Comparison of ENCODE assay signal across 8 cellular contexts in genomic region chr12:123713398-123714301, GRCh38. TPM values are rescaled to one million over a fixed set of nuclear protein-coding genes. Genes with fewer than 3 reads are reported as not detected.
A peak's percentile ranks its signal among the peaks of the same experiment; 100 is the strongest.
DNase-seq lines count a peak whose midpoint lies in the region; ATAC-seq, FAIRE-seq and TF ChIP-seq lines count a peak whose summit lies in the region.

No MANE protein-coding gene starts in this region.

- CTCF ChIA-PET in activated CD8-positive, alpha-beta T cell treated with anti-CD3 and anti-CD28 coated beads, Interleukin-2, amount 10 ng/mL, durations not matched to agents 7 days and 5 days (lab: Charles Lee): interaction anchor here (1.0 to 3.7 kb wide), 6 partner anchors 9 to 111 kb away, joined by 3 to 21 read pairs (median 4); partner anchors contain the start of genes DDX55, DNAH10 and GTF2H3

- H3K4me3 Mint-ChIP-seq in HFFc6: peak overlapping the region; percentile 91
- H3K4me3 Mint-ChIP-seq in activated CD8-positive, alpha-beta T cell treated with anti-CD3 and anti-CD28 coated beads, Interleukin-2, amount 10 ng/mL, durations not matched to agents 7 days and 5 days: peak overlapping the region; percentile 81

- peaks cover 41% of the 10 kb centered on the region for H3K4me1 Mint-ChIP-seq in HFFc6 (ENCODE audit: low read depth)
- peaks cover 35% of the 10 kb centered on the region for H3K4me1 Mint-ChIP-seq in activated CD8-positive, alpha-beta T cell treated with anti-CD3 and anti-CD28 coated beads, Interleukin-2, amount 10 ng/mL, durations not matched to agents 7 days and 5 days (ENCODE audit: low read depth)

- ATAC-seq in activated CD8-positive, alpha-beta T cell treated with anti-CD3 and anti-CD28 coated beads, Interleukin-2, amount 10 ng/mL, durations not matched to agents 7 days and 5 days: no peak
- no peak for ATAC-seq in HG03469 (IDR thresholded peaks at IDR 0.05; ENCODE audit: unreplicated experiment)
- ATAC-seq in HG02884 (IDR thresholded peaks at IDR 0.05; ENCODE audit: unreplicated experiment): no peak

- no peak for FAIRE-seq in HTR-8/SVneo (lab: Jason Lieb, UNC)

- H3K27me3 Mint-ChIP-seq in HFFc6 (ENCODE audit: insufficient read depth): peaks cover 9% of the 10 kb centered on the region
- H3K27me3 Mint-ChIP-seq in activated CD8-positive, alpha-beta T cell treated with anti-CD3 and anti-CD28 coated beads, Interleukin-2, amount 10 ng/mL, durations not matched to agents 7 days and 5 days (ENCODE audit: low read depth): no peaks in the 10 kb centered on the region

- peaks cover 30% of the 10 kb centered on the region for H3K4me1 ChIP-seq in DOHH2 (ENCODE audit: control insufficient read depth, low read length)

- H3K9me3 ChIP-seq in DOHH2 (ENCODE audit: control insufficient read depth, insufficient read depth, low read length): no peaks in the 10 kb centered on the region

- H3K4me2 ChIP-seq in DOHH2 (ENCODE audit: low read length): peak overlapping the region; percentile 100

- DNase-seq in HFFc6 (no peak), glomerular visceral epithelial cell (ENCODE audit: extremely low spot score) (peak; percentile 4), HTR-8/SVneo (ENCODE audit: insufficient read length, low spot score) (no peak)
- peak; percentile 27 for DNase-seq in activated CD8-positive, alpha-beta T cell treated with anti-CD3 and anti-CD28 coated beads, Interleukin-2, amount 10 ng/mL, durations not matched to agents 7 days and 5 days

- H3K36me3 Mint-ChIP-seq in HFFc6 (ENCODE audit: low read depth): peaks cover 5% of the 10 kb centered on the region
- H3K36me3 Mint-ChIP-seq in activated CD8-positive, alpha-beta T cell treated with anti-CD3 and anti-CD28 coated beads, Interleukin-2, amount 10 ng/mL, durations not matched to agents 7 days and 5 days (ENCODE audit: low read depth): peaks cover 4% of the 10 kb centered on the region

- H3K27ac ChIP-seq in DOHH2 (ENCODE audit: low read depth, low read length) (no peak overlapping the region), skin epidermis (peak overlapping the region in 14 of 21 experiments; percentile 7 to 92 (median 86))

- no peaks in the 10 kb centered on the region for H3K9me2 ChIP-seq in DOHH2 (replicated peaks; ENCODE audit: control insufficient read depth, low read length)

- no peak for TF ChIP-seq CTCF in DOHH2 (IDR thresholded peaks at IDR 0.05; ENCODE audit: low read depth, low read length, poor library complexity, severe bottlenecking)
- no peak for TF ChIP-seq CTCF in HFFc6 (IDR thresholded peaks at IDR 0.05)

- H3K27me3 ChIP-seq in DOHH2 (ENCODE audit: control insufficient read depth, low read length): no peaks in the 10 kb centered on the region

- H3K27ac Mint-ChIP-seq in HFFc6: peak overlapping the region; percentile 27; the same call in 1 of the 2 replicates
- peak overlapping the region; percentile 72 for H3K27ac Mint-ChIP-seq in activated CD8-positive, alpha-beta T cell treated with anti-CD3 and anti-CD28 coated beads, Interleukin-2, amount 10 ng/mL, durations not matched to agents 7 days and 5 days

- H3F3A ChIP-seq in DOHH2 (ENCODE audit: control insufficient read depth, insufficient read depth): no peaks in the 10 kb centered on the region

- POLR2A ChIA-PET in activated CD8-positive, alpha-beta T cell treated with anti-CD3 and anti-CD28 coated beads, Interleukin-2, amount 10 ng/mL, durations not matched to agents 7 days and 5 days (lab: Charles Lee): interaction anchor here (0.6 to 2.2 kb wide), 12 partner anchors 11 to 481 kb away, joined by 3 to 15 read pairs (median 5); partner anchors contain the start of genes DDX55, DNAH10, EIF2B1 and GTF2H3

- peaks cover 17% of the 10 kb centered on the region; the same call in 1 of the 2 replicates for H4K20me1 ChIP-seq in DOHH2 (ENCODE audit: control insufficient read depth, insufficient read depth, low read depth, low read length)

- H3K79me2 ChIP-seq in DOHH2 (ENCODE audit: control insufficient read depth, low read length): peaks cover 51% of the 10 kb centered on the region

- H3K4me3 ChIP-seq in DOHH2 (ENCODE audit: low read length) (peak overlapping the region; percentile 99), skin epidermis (peak overlapping the region; percentile 56 to 100 (median 98))

- H3K9me3 Mint-ChIP-seq in HFFc6: no peaks in the 10 kb centered on the region
- no peaks in the 10 kb centered on the region for H3K9me3 Mint-ChIP-seq in activated CD8-positive, alpha-beta T cell treated with anti-CD3 and anti-CD28 coated beads, Interleukin-2, amount 10 ng/mL, durations not matched to agents 7 days and 5 days (ENCODE audit: insufficient read depth)

- H3K36me3 ChIP-seq in DOHH2 (ENCODE audit: control insufficient read depth, low read length): peaks cover 17% of the 10 kb centered on the region

RNA-seq across cellular contexts. Expression of gene ATP6V0A2, which starts 1.5 kb away (rescaled TPM):
- total RNA-seq in HFFc6 (2021; fragmentation: NEBNext Ultra II Directional; extraction: Animal tissue kit (Norgen Biotek cat#: 25700)): 10 to 100 TPM; 14.0 to 16.8 (median 15.6) TPM
- total RNA-seq in activated CD8-positive, alpha-beta T cell treated with anti-CD3 and anti-CD28 coated beads, Interleukin-2, amount 10 ng/mL, durations not matched to agents 7 days and 5 days: 10 to 100 TPM; 44.7 to 51.3 TPM

RNA-seq across cellular contexts. Expression of gene TCTN2, which starts 42.7 kb away (rescaled TPM):
- 10 to 100 TPM in 1 of 6 experiments, 1 to 10 TPM in 5; 6.5 to 11.2 (median 9.5) TPM for total RNA-seq in HFFc6 (2021; fragmentation: NEBNext Ultra II Directional; extraction: Animal tissue kit (Norgen Biotek cat#: 25700))
- total RNA-seq in activated CD8-positive, alpha-beta T cell treated with anti-CD3 and anti-CD28 coated beads, Interleukin-2, amount 10 ng/mL, durations not matched to agents 7 days and 5 days: 1 to 10 TPM; 2.9 to 3.4 TPM

RNA-seq across cellular contexts. Expression of gene DNAH10, which starts 48.5 kb away (rescaled TPM):
- total RNA-seq in HFFc6 (2021; fragmentation: NEBNext Ultra II Directional; extraction: Animal tissue kit (Norgen Biotek cat#: 25700)): 1 to 10 TPM in 1 of 6 experiments, under 1 TPM in 5; 0.19 to 1.1 (median 0.64) TPM
- under 1 TPM; 0.18 TPM for total RNA-seq in activated CD8-positive, alpha-beta T cell treated with anti-CD3 and anti-CD28 coated beads, Interleukin-2, amount 10 ng/mL, durations not matched to agents 7 days and 5 days

Comparison
In these comparisons a context has a peak if more than half of its experiments do, and no peak if none do; other contexts are left out.
1. DNase-seq: peak in activated CD8-positive, alpha-beta T cell treated with anti-CD3 and anti-CD28 coated beads, Interleukin-2, amount 10 ng/mL, durations not matched to agents 7 days and 5 days (single experiment) and glomerular visceral epithelial cell (single experiment); none in HFFc6 (single experiment) and HTR-8/SVneo (single experiment).